Comparison of ENCODE assay signal across 20 cellular contexts in the genomic region with DNA sequence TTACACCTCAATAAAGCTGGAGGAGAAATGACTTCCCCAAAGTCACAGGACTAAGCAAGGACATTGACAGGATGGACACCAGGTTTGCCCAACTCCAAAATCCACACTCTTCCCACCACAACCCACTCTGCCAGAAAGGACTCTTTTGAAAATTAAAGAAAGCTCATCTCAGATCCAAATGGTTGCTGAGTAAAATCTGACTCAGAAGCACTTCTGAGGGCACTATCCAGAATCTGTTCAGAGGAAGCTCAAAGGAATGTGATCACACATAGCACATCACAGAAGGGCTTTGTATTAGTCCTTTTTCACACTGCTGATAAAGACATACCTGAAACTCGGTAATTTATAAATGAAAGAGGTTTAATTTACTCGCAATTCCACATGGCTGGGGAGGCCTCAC.
DNase-seq lines count a peak whose midpoint lies in the region; ATAC-seq and TF ChIP-seq lines count a peak whose summit lies in the region.
"Had no signal": no experiment of that assay in that cellular context is flagged by ENCODE, and none has a peak within 500 bp of the region (broad histone marks: within the 10 kb centered on the region; RNA-seq: fewer than 3 reads in every experiment).

No MANE protein-coding gene starts in this region.

- H3K79me2 ChIP-seq in mammary epithelial cell (ENCODE audit: insufficient read depth, low read length), result no peaks in the 10 kb centered on the region

- no peaks in the 10 kb centered on the region for H4K20me1 ChIP-seq in mammary epithelial cell (ENCODE audit: insufficient read depth, low read length)

- peaks cover 18% of the 10 kb centered on the region for H3K4me1 ChIP-seq in mammary epithelial cell (ENCODE audit: insufficient read depth, low read length)
- H3K4me1 ChIP-seq in breast epithelium, result no peaks in the 10 kb centered on the region

- H3K4me3 Mint-ChIP-seq in activated T-cell treated with anti-CD3 and anti-CD28 coated beads, Interleukin-2, amount 50 U/mL, for 72 hours, result no peak overlapping the region
- H3K4me3 Mint-ChIP-seq in CD4-positive, alpha-beta T cell, result no peak overlapping the region
- H3K4me3 Mint-ChIP-seq: CD14-positive monocyte, H9 had no signal

- TF ChIP-seq CTCF in mammary epithelial cell (conservative IDR thresholded peaks at IDR 0.05 in 1 of 2, IDR thresholded peaks at IDR 0.05 in 1 of 2; ENCODE audit: extremely low read depth in 1 of 2, insufficient read depth in 1 of 2, low read depth in 1 of 2, low read length in 2 of 2) (no peak), breast epithelium (IDR thresholded peaks at IDR 0.05) (no peak)
- TF ChIP-seq CTCF in CD4-positive, alpha-beta T cell (IDR thresholded peaks at IDR 0.05), result no peak

- peak overlapping the region; percentile 40 for H3K27ac ChIP-seq in mammary epithelial cell (ENCODE audit: insufficient read depth, low read depth, low read length)
- no peak overlapping the region for H3K27ac ChIP-seq in breast epithelium
- no peak overlapping the region for H3K27ac ChIP-seq in CD4-positive, alpha-beta T cell (ENCODE audit: low read depth, low read length)

- H3K36me3 ChIP-seq in mammary epithelial cell (ENCODE audit: insufficient read depth, low read length) (no peaks in the 10 kb centered on the region), breast epithelium (no peaks in the 10 kb centered on the region)

- in situ Hi-C loops in mammary epithelial cell (cut with MboI; ENCODE audit: low sequenced_read_pairs in 2 of 2) (no loop called here), ACHN (cut with HindIII; ENCODE audit: low pct_ligation_motif_present, low pct_unique_long_range_greater_than_20kb, low sequenced_read_pairs) (no loop called here)

- CTCF ChIA-PET in mammary epithelial cell (lab: Charles Lee; ENCODE audit: low non-redundant PET), result no interaction called here
- CTCF ChIA-PET in CD4-positive, alpha-beta T cell (lab: Charles Lee), result no interaction called here

- peaks cover 1 to 7% of the 10 kb centered on the region in 2 donors for H3K36me3 Mint-ChIP-seq in activated T-cell treated with anti-CD3 and anti-CD28 coated beads, Interleukin-2, amount 50 U/mL, for 72 hours (ENCODE audit: insufficient read depth in 2 of 2)
- H3K36me3 Mint-ChIP-seq in CD4-positive, alpha-beta T cell (ENCODE audit: low read depth), result peaks cover 41% of the 10 kb centered on the region
- H3K36me3 Mint-ChIP-seq: CD14-positive monocyte had no signal

- BruUV-seq in mammary epithelial cell (replicated peaks; lab: Mats Ljungman, UMichigan), result no TSS peak

- intact Hi-C loops in mammary epithelial cell (cut with micrococcal nuclease) (no loop called here), breast epithelium (cut with DNase I; ENCODE audit: low total_unique reads) (no loop called here)
- intact Hi-C loops in CD4-positive, alpha-beta T cell (cut with DNase I, micrococcal nuclease), result no loop called here

- H2AFZ ChIP-seq in mammary epithelial cell (ENCODE audit: low read depth, low read length), result no peak overlapping the region

- H3K27me3 ChIP-seq in mammary epithelial cell (ENCODE audit: insufficient read depth, low read length) (no peaks in the 10 kb centered on the region), breast epithelium (no peaks in the 10 kb centered on the region)
- no peaks in the 10 kb centered on the region for H3K27me3 ChIP-seq in CD4-positive, alpha-beta T cell (ENCODE audit: control insufficient read depth, insufficient read depth, low read length)

- H3K9me3 ChIP-seq in mammary epithelial cell (replicated peaks; ENCODE audit: insufficient read depth, low read length) (no peaks in the 10 kb centered on the region), breast epithelium (no peaks in the 10 kb centered on the region)
- no peaks in the 10 kb centered on the region for H3K9me3 ChIP-seq in CD4-positive, alpha-beta T cell (ENCODE audit: control insufficient read depth, low read length)

- no peak for TF ChIP-seq POLR2A in breast epithelium (IDR thresholded peaks at IDR 0.05)

- H3K4me3 ChIP-seq in mammary epithelial cell (replicated peaks in 1 of 3; ENCODE audit: insufficient read depth in 1 of 3, low read depth in 2 of 3, low read length in 3 of 3) (no peak overlapping the region), breast epithelium (no peak overlapping the region)
- H3K4me3 ChIP-seq: K562 had no signal

- H3K9me3 Mint-ChIP-seq in activated T-cell treated with anti-CD3 and anti-CD28 coated beads, Interleukin-2, amount 50 U/mL, for 72 hours, result peaks cover 1 to 3% of the 10 kb centered on the region in 2 donors
- H3K9me3 Mint-ChIP-seq in CD4-positive, alpha-beta T cell, result peaks cover 3% of the 10 kb centered on the region

- H3K9ac ChIP-seq in mammary epithelial cell (ENCODE audit: insufficient read depth, low read length), result no peak overlapping the region

- H3K27me3 Mint-ChIP-seq in activated T-cell treated with anti-CD3 and anti-CD28 coated beads, Interleukin-2, amount 50 U/mL, for 72 hours (ENCODE audit: low read depth), result no peaks in the 10 kb centered on the region
- H3K27me3 Mint-ChIP-seq in CD4-positive, alpha-beta T cell, result no peaks in the 10 kb centered on the region

- 52% methylated on average over 2 of the region's 2 CpGs for WGBS in mammary epithelial cell (ENCODE audit: low coverage, missing lambda C conversion rate)

- H3K27ac Mint-ChIP-seq in activated T-cell treated with anti-CD3 and anti-CD28 coated beads, Interleukin-2, amount 50 U/mL, for 72 hours, result no peak overlapping the region
- H3K27ac Mint-ChIP-seq in CD4-positive, alpha-beta T cell, result no peak overlapping the region
- H3K27ac Mint-ChIP-seq: CD14-positive monocyte, H9 had no signal

- dilution Hi-C loops in mammary epithelial cell (cut with HindIII; ENCODE audit: low sequenced_read_pairs), result no loop called here

- H3K4me2 ChIP-seq in mammary epithelial cell (ENCODE audit: insufficient read depth, low read depth, low read length), result no peak overlapping the region

- DNase-seq in mammary epithelial cell (peak; percentile 70), breast epithelium (ENCODE audit: low spot score in 2 of 2) (no peak), RPMI7951 (ENCODE audit: low read depth) (peak; percentile 34), fibroblast of peridontal ligament (ENCODE audit: extremely low read depth) (peak; percentile 31), ACHN (no peak), HK-2 (ENCODE audit: unreplicated experiment) (no peak)
- no peak for DNase-seq in activated T-cell treated with anti-CD3 and anti-CD28 coated beads, Interleukin-2, amount 50 U/mL, for 72 hours
- DNase-seq in CD4-positive, alpha-beta T cell, result no peak
- DNase-seq: 8988T, DMS79, GF-D8, H9, NCI-H1092, NCI-H2107, NCI-H446, NCI-H774, Right ventricle myocardium superior had no signal

- ATAC-seq in activated T-cell treated with anti-CD3 and anti-CD28 coated beads, Interleukin-2, amount 50 U/mL, for 72 hours (replicated peaks in 1 of 2), result no peak
- ATAC-seq in CD4-positive, alpha-beta T cell (ENCODE audit: poor library complexity), result no peak
- ATAC-seq: K562, SK-N-SH treated with all-trans-retinoic acid at 6 μM for 48 hours had no signal

- H3K4me1 Mint-ChIP-seq in activated T-cell treated with anti-CD3 and anti-CD28 coated beads, Interleukin-2, amount 50 U/mL, for 72 hours (ENCODE audit: low read depth), result peaks cover 4% of the 10 kb centered on the region
- H3K4me1 Mint-ChIP-seq in CD4-positive, alpha-beta T cell (ENCODE audit: low read depth), result no peaks in the 10 kb centered on the region
- H3K4me1 Mint-ChIP-seq: CD14-positive monocyte had no signal

- POLR2A ChIA-PET in CD4-positive, alpha-beta T cell (lab: Charles Lee), result no interaction called here

Comparison
In these comparisons a context has a peak if more than half of its experiments do, and no peak if none do; other contexts are left out.
1. DNase-seq: peak in mammary epithelial cell (single experiment), RPMI7951 (single experiment) and fibroblast of peridontal ligament (single experiment); none in breast epithelium (0 of 2), activated T-cell treated with anti-CD3 and anti-CD28 coated beads, Interleukin-2, amount 50 U/mL, for 72 hours (0 of 2), CD4-positive, alpha-beta T cell (0 of 10), ACHN (single experiment) and HK-2 (single experiment).